Comparison of ENCODE assay signal across 16 cellular contexts in the genomic region with DNA sequence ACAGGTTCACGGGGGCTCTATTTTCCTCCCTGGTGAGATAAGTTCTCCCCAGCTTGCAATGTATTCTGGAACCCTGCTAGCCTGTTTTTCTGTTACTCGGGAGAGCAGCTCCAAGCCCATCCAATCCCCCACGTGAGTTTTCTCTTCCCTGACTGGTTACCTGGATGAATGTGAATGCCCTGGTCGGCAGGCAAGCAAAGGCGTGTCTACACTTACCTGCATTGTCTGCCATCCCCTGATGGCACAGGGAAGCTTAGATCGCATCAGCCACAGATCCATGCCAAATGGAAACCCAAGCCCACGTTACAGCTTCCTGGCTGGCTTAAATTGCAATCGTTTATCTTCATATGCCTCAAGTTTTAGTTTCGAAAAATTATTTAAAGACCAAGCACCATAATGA.
DNase-seq lines count a peak whose midpoint lies in the region; ATAC-seq and TF ChIP-seq lines count a peak whose summit lies in the region.
"Had no signal": no experiment of that assay in that cellular context is flagged by ENCODE, and none has a peak within 500 bp of the region (broad histone marks: within the 10 kb centered on the region; RNA-seq: fewer than 3 reads in every experiment).

No MANE protein-coding gene starts in this region.

- H2AFZ ChIP-seq in H9 (ENCODE audit: low read length) = no peak overlapping the region

- H3K9me3 ChIP-seq in H9 (ENCODE audit: control insufficient read depth, low read depth, low read length) (no peaks in the 10 kb centered on the region), neutrophil (no peaks in the 10 kb centered on the region)
- H3K9me3 ChIP-seq: stomach had no signal

- H4K91ac ChIP-seq in H9 (ENCODE audit: insufficient read length, low read depth, low read length) = no peak overlapping the region

- H3K56ac ChIP-seq in H9 (ENCODE audit: insufficient read length, low read depth, low read length) = no peak overlapping the region

- no peak overlapping the region for H3K9ac ChIP-seq in H9 (ENCODE audit: extremely low read depth, insufficient read length, low read length)

- H2BK120ac ChIP-seq in H9 (ENCODE audit: low read depth, low read length, poor library complexity, severe bottlenecking) = no peak overlapping the region

- no peak overlapping the region for H2BK15ac ChIP-seq in H9 (ENCODE audit: low read depth, low read length)

- peaks cover 7% of the 10 kb centered on the region for H3K36me3 Mint-ChIP-seq in activated CD4-positive, alpha-beta T cell treated with anti-CD3 and anti-CD28 coated beads, Interleukin-2, amount 10 ng/mL, durations not matched to agents 24 days and 14 days (ENCODE audit: low read depth)
- peaks cover 11 to 16% (median 11%) of the 10 kb centered on the region in 3 experiments for H3K36me3 Mint-ChIP-seq in H9 (ENCODE audit: insufficient read depth in 1 of 3, low read depth in 3 of 3)
- peaks cover 5% of the 10 kb centered on the region for H3K36me3 Mint-ChIP-seq in activated naive CD8-positive, alpha-beta T cell treated with anti-CD3 and anti-CD28 coated beads, Interleukin-2, amount 50 U/mL, for 24 hours (ENCODE audit: low read depth)

- no CpG with 5 or more reads among the region's 9 CpGs for WGBS in H9 (ENCODE audit: extremely low coverage, insufficient read length, low lambda C conversion rate)

- ATAC-seq in activated naive CD8-positive, alpha-beta T cell treated with anti-CD3 and anti-CD28 coated beads, Interleukin-2, amount 50 U/mL, for 24 hours = no peak
- ATAC-seq: HCT116 had no signal

- H4K5ac ChIP-seq in H9 (ENCODE audit: insufficient read length, low read depth, low read length) = no peak overlapping the region

- H3K4me3 ChIP-seq in neutrophil (ENCODE audit: low read depth in 1 of 2, low read length in 1 of 2) (no peak overlapping the region), brain microvascular endothelial cell (ENCODE audit: low read depth, low read length) (no peak overlapping the region)
- H3K4me3 ChIP-seq: smooth muscle cell, stomach had no signal

- no peak overlapping the region for H3K4me3 Mint-ChIP-seq in activated CD4-positive, alpha-beta T cell treated with anti-CD3 and anti-CD28 coated beads, Interleukin-2, amount 10 ng/mL, durations not matched to agents 24 days and 14 days
- no peak overlapping the region for H3K4me3 Mint-ChIP-seq in H9
- H3K4me3 Mint-ChIP-seq in activated naive CD8-positive, alpha-beta T cell treated with anti-CD3 and anti-CD28 coated beads, Interleukin-2, amount 50 U/mL, for 24 hours = peak overlapping the region; percentile 27

- H2BK5ac ChIP-seq in H9 (ENCODE audit: insufficient read length, low read length) = no peak overlapping the region

- no peaks in the 10 kb centered on the region for H3K79me1 ChIP-seq in H9 (ENCODE audit: insufficient read depth, low read depth, low read length, poor library complexity, severe bottlenecking)

- TF ChIP-seq CTCF in H9 (conservative IDR thresholded peaks at IDR 0.05) = no peak
- no peak for TF ChIP-seq CTCF in neutrophil (IDR thresholded peaks at IDR 0.05)
- no peak for TF ChIP-seq CTCF in brain microvascular endothelial cell (IDR thresholded peaks at IDR 0.05; ENCODE audit: low read depth, low read length, missing control alignments)

- no peaks in the 10 kb centered on the region; the same call in 1 of the 2 replicates for H3K4me1 ChIP-seq in H9 (ENCODE audit: insufficient read depth, low read length)
- H3K4me1 ChIP-seq in neutrophil (ENCODE audit: control insufficient read depth in 1 of 2, insufficient read depth in 1 of 2, low read depth in 1 of 2, low read length in 1 of 2) = peaks cover 6 to 35% of the 10 kb centered on the region in 2 experiments

- H3K27me3 Mint-ChIP-seq in activated CD4-positive, alpha-beta T cell treated with anti-CD3 and anti-CD28 coated beads, Interleukin-2, amount 10 ng/mL, durations not matched to agents 24 days and 14 days = no peaks in the 10 kb centered on the region
- peaks cover 2% of the 10 kb centered on the region; the same call in 1 of the 2 replicates for H3K27me3 Mint-ChIP-seq in H9 (ENCODE audit: low read depth)
- H3K27me3 Mint-ChIP-seq in activated naive CD8-positive, alpha-beta T cell treated with anti-CD3 and anti-CD28 coated beads, Interleukin-2, amount 50 U/mL, for 24 hours = no peaks in the 10 kb centered on the region

- H2BK20ac ChIP-seq in H9 (ENCODE audit: low read depth, low read length, poor library complexity, severe bottlenecking) = no peak overlapping the region

- H3K27me3 ChIP-seq in H9 (ENCODE audit: insufficient read depth, low read length) = no peaks in the 10 kb centered on the region
- no peaks in the 10 kb centered on the region for H3K27me3 ChIP-seq in neutrophil
- no peaks in the 10 kb centered on the region for H3K27me3 ChIP-seq in brain microvascular endothelial cell (replicated peaks)
- H3K27me3 ChIP-seq: stomach had no signal

- H2BK12ac ChIP-seq in H9 (ENCODE audit: insufficient read length, low read depth, low read length) = no peak overlapping the region

- H2AK5ac ChIP-seq in H9 (ENCODE audit: insufficient read length, low read length) = no peak overlapping the region

- H3K4me1 Mint-ChIP-seq in activated CD4-positive, alpha-beta T cell treated with anti-CD3 and anti-CD28 coated beads, Interleukin-2, amount 10 ng/mL, durations not matched to agents 24 days and 14 days = peaks cover 34% of the 10 kb centered on the region
- peaks cover 39 to 51% of the 10 kb centered on the region in 2 experiments for H3K4me1 Mint-ChIP-seq in H9
- peaks cover 92% of the 10 kb centered on the region for H3K4me1 Mint-ChIP-seq in activated naive CD8-positive, alpha-beta T cell treated with anti-CD3 and anti-CD28 coated beads, Interleukin-2, amount 50 U/mL, for 24 hours

- no peaks in the 10 kb centered on the region for H3K79me2 ChIP-seq in H9 (ENCODE audit: insufficient read depth, low read length)

- H4K20me1 ChIP-seq in H9 (ENCODE audit: control insufficient read depth, insufficient read depth, insufficient read length) = no peaks in the 10 kb centered on the region

- intact Hi-C loops in activated CD4-positive, alpha-beta T cell treated with anti-CD3 and anti-CD28 coated beads, Interleukin-2, amount 10 ng/mL, durations not matched to agents 24 days and 14 days (cut with micrococcal nuclease) = no loop called here

- no peaks in the 10 kb centered on the region for H3K23me2 ChIP-seq in H9 (ENCODE audit: insufficient read length, low read depth, low read length, poor library complexity, severe bottlenecking)

- H3K23ac ChIP-seq in H9 (ENCODE audit: insufficient read length, low read depth, low read length) = no peak overlapping the region

- no peak overlapping the region for H3K27ac ChIP-seq in H9 (ENCODE audit: insufficient read length, low read depth, low read length)
- peak overlapping the region; percentile 19 for H3K27ac ChIP-seq in neutrophil
- H3K27ac ChIP-seq in brain microvascular endothelial cell = no peak overlapping the region

- H3T11ph ChIP-seq in H9 (ENCODE audit: low read length) = no peak overlapping the region

- H3K9me3 Mint-ChIP-seq in activated CD4-positive, alpha-beta T cell treated with anti-CD3 and anti-CD28 coated beads, Interleukin-2, amount 10 ng/mL, durations not matched to agents 24 days and 14 days = no peaks in the 10 kb centered on the region
- peaks cover 12 to 14% of the 10 kb centered on the region in 2 experiments for H3K9me3 Mint-ChIP-seq in H9
- peaks cover 6% of the 10 kb centered on the region for H3K9me3 Mint-ChIP-seq in activated naive CD8-positive, alpha-beta T cell treated with anti-CD3 and anti-CD28 coated beads, Interleukin-2, amount 50 U/mL, for 24 hours

- no peak overlapping the region for H3K18ac ChIP-seq in H9 (ENCODE audit: insufficient read length, low read depth, low read length)

- no peak overlapping the region for H4K8ac ChIP-seq in H9 (replicated peaks; ENCODE audit: insufficient read length, low read depth, low read length)

- no peak overlapping the region for H3K27ac Mint-ChIP-seq in activated CD4-positive, alpha-beta T cell treated with anti-CD3 and anti-CD28 coated beads, Interleukin-2, amount 10 ng/mL, durations not matched to agents 24 days and 14 days
- H3K27ac Mint-ChIP-seq in H9 = peak overlapping the region in 2 of 3 experiments; percentile 3 to 44; a peak in 1 of 7 replicates
- H3K27ac Mint-ChIP-seq in activated naive CD8-positive, alpha-beta T cell treated with anti-CD3 and anti-CD28 coated beads, Interleukin-2, amount 50 U/mL, for 24 hours = peak overlapping the region; percentile 92

- no peak overlapping the region for H3K4ac ChIP-seq in H9 (ENCODE audit: low read depth, low read length)

- no peak overlapping the region for H3K14ac ChIP-seq in H9 (ENCODE audit: insufficient read depth, low read length)

- peak; percentile 53 for DNase-seq in activated CD4-positive, alpha-beta T cell treated with anti-CD3 and anti-CD28 coated beads, Interleukin-2, amount 10 ng/mL, durations not matched to agents 24 days and 14 days
- DNase-seq in activated CD4-positive, alpha-beta T cell treated with anti-CD3 and anti-CD28 coated beads for 48 hours = no peak
- DNase-seq in H9 = no peak
- no peak for DNase-seq in activated naive CD8-positive, alpha-beta T cell treated with anti-CD3 and anti-CD28 coated beads, Interleukin-2, amount 50 U/mL, for 24 hours
- DNase-seq in NCI-H524 (lab: John Stamatoyannopoulos, UW) = no peak
- no peak for DNase-seq in brain microvascular endothelial cell
- DNase-seq in NCI-H2227 (lab: John Stamatoyannopoulos, UW; ENCODE audit: unreplicated experiment) = no peak
- DNase-seq: activated effector memory CD4-positive, alpha-beta T cell treated with anti-CD3 and anti-CD28 coated beads, Interleukin-2, amount 50 U/mL, for 16 hours; Calu3; hypothalamus; NCI-H226; OCI-M1; stomach had no signal

- H3K4me2 ChIP-seq in H9 (ENCODE audit: insufficient read depth, insufficient read length, low read length) = no peak overlapping the region
- H3K4me2 ChIP-seq: smooth muscle cell had no signal

- in situ Hi-C loops in brain microvascular endothelial cell (cut with HindIII; ENCODE audit: low pct_ligation_motif_present, low sequenced_read_pairs) = no loop called here

- H3K36me3 ChIP-seq in neutrophil (no peaks in the 10 kb centered on the region), brain microvascular endothelial cell (replicated peaks) (no peaks in the 10 kb centered on the region)
- H3K36me3 ChIP-seq: stomach had no signal
